In the genomic region with DNA sequence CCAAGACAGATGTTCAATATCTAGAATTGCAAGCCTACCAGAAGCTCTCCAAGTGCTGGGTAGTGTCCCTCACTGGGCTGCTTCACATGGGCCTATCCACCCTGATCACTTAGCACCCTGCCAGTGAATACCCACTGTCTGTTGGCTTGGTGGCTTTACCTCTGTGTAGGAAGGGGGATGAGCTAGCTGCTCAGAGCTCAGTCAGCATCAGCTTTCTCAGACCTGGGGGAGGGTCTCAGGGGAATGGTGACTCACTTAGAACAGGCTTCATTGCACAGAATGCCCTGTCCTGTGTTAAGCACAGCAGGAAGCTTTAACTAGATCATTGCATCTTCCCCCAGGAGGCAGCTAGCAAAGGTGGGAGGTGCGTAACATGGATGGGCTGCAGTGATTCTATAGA, we compare ENCODE assay signal across 11 cellular contexts.
DNase-seq lines count a peak whose midpoint lies in the region; ATAC-seq, FAIRE-seq and TF ChIP-seq lines count a peak whose summit lies in the region.
"Had no signal": no experiment of that assay in that cellular context is flagged by ENCODE, and none has a peak within 500 bp of the region (broad histone marks: within the 10 kb centered on the region; RNA-seq: fewer than 3 reads in every experiment).

No MANE protein-coding gene starts in this region.

- no peaks in the 10 kb centered on the region for H3K27me3 ChIP-seq in Karpas-422 (ENCODE audit: low read length)

- ATAC-seq in A549, result no peak
- peak; percentile 43 for ATAC-seq in GM21786 (IDR thresholded peaks at IDR 0.05; ENCODE audit: unreplicated experiment)

- TF ChIP-seq CTCF in A549 (IDR thresholded peaks at IDR 0.05), result no peak
- TF ChIP-seq CTCF in fibroblast of the aortic adventitia (IDR thresholded peaks at IDR 0.05; ENCODE audit: insufficient read depth, low read length), result no peak

- H3K27ac ChIP-seq in A549 (peak overlapping the region; percentile 70 to 74), Karpas-422 (ENCODE audit: low read length) (peak overlapping the region; percentile 75)

- H3K4me1 ChIP-seq in A549 (peaks cover 61% of the 10 kb centered on the region), Karpas-422 (ENCODE audit: low read length) (peaks cover 90% of the 10 kb centered on the region)

- H3K9me3 ChIP-seq in A549 (no peaks in the 10 kb centered on the region), Karpas-422 (ENCODE audit: low read length) (no peaks in the 10 kb centered on the region)

- POLR2A ChIA-PET in A549 (lab: Yijun Ruan, JAX), result no interaction called here

- no peak for TF ChIP-seq RAD21 in A549 (conservative IDR thresholded peaks at IDR 0.05 in 1 of 2, IDR thresholded peaks at IDR 0.05 in 1 of 2)

- DNase-seq in A549 (ENCODE audit: low read depth in 1 of 2, low spot score in 1 of 2) (no peak), Karpas-422 (peak; percentile 95), fibroblast of the aortic adventitia (ENCODE audit: low read depth) (peak; percentile 34), NCI-H510A (lab: John Stamatoyannopoulos, UW) (no peak), AG08396 (ENCODE audit: low spot score) (no peak), T1000 (lab: John Stamatoyannopoulos, UW) (no peak)
- no peak for DNase-seq in activated CD4-positive, CD25-positive, alpha-beta regulatory T cell (lab: John Stamatoyannopoulos, UW)
- DNase-seq: amniotic stem cell, NCI-H2029 had no signal

- peak overlapping the region; percentile 9; the same call in 1 of the 3 replicates for H3K4me2 ChIP-seq in A549
- H3K4me2 ChIP-seq in Karpas-422 (ENCODE audit: low read depth, low read length, poor library complexity, severe bottlenecking), result peak overlapping the region; percentile 50

- H3K4me3 ChIP-seq in A549, result no peak overlapping the region
- peak overlapping the region; percentile 10 for H3K4me3 ChIP-seq in Karpas-422 (ENCODE audit: low read length)
- H3K4me3 ChIP-seq in fibroblast of the aortic adventitia (ENCODE audit: low read depth, low read length), result no peak overlapping the region

- H4K20me1 ChIP-seq in Karpas-422 (ENCODE audit: insufficient read depth, low read depth, low read length), result no peaks in the 10 kb centered on the region

- H3K9ac ChIP-seq in Karpas-422 (ENCODE audit: low read length), result peak overlapping the region; percentile 28

- no peaks in the 10 kb centered on the region for H3K36me3 ChIP-seq in Karpas-422 (ENCODE audit: insufficient read depth, low read length)

- no peaks in the 10 kb centered on the region for H3K9me2 ChIP-seq in Karpas-422 (replicated peaks; ENCODE audit: insufficient read depth, low read length)

- no peak for TF ChIP-seq POLR2A in A549 (IDR thresholded peaks at IDR 0.05; ENCODE audit: low read length)

- TF ChIP-seq EP300 in A549 (IDR thresholded peaks at IDR 0.05), result no peak

- H2AFZ ChIP-seq in Karpas-422 (ENCODE audit: low read length), result no peak overlapping the region; the same call in 1 of the 2 replicates

- CTCF ChIA-PET in A549 (lab: Yijun Ruan, JAX), result interaction anchor here (0.7 to 1.9 kb wide), 2 partner anchors 28 to 124 kb away, joined by 3 to 4 read pairs; no protein-coding TSS in a partner anchor

- 100% methylated on average over 1 of the region's 1 CpG for WGBS in A549 (ENCODE audit: missing lambda C conversion rate)

- no peak for FAIRE-seq in A549 (lab: Jason Lieb, UNC)
- FAIRE-seq: endothelial cell of umbilical vein had no signal

- H3K79me2 ChIP-seq in Karpas-422 (ENCODE audit: low read length), result no peaks in the 10 kb centered on the region

TF ChIP-seq in A549, 52 proteins besides CTCF, POLR2A, EP300 and RAD21:
- TF ChIP-seq SREBF2 (IDR thresholded peaks at IDR 0.05) (no peak), JUNB (IDR thresholded peaks at IDR 0.05) (no peak), CBX8 (IDR thresholded peaks at IDR 0.05) (no peak), ESRRA (IDR thresholded peaks at IDR 0.05; ENCODE audit: borderline replicate concordance, low read length) (no peak), KDM5A (IDR thresholded peaks at IDR 0.05) (no peak), ZFP36 (IDR thresholded peaks at IDR 0.05; ENCODE audit: borderline replicate concordance, partially characterized antibody) (no peak), PHF8 (IDR thresholded peaks at IDR 0.05; ENCODE audit: borderline replicate concordance, low read depth) (no peak), POLR2AphosphoS2 (conservative IDR thresholded peaks at IDR 0.05; ENCODE audit: low read length) (no peak), ZNF302 (CRISPR knock-in tag; IDR thresholded peaks at IDR 0.05) (no peak), EHF (CRISPR knock-in tag; IDR thresholded peaks at IDR 0.05) (no peak), EHMT2 (IDR thresholded peaks at IDR 0.05; ENCODE audit: low read depth) (no peak), NPAS2 (CRISPR knock-in tag; IDR thresholded peaks at IDR 0.05; ENCODE audit: borderline replicate concordance) (no peak), HEYL (CRISPR knock-in tag; IDR thresholded peaks at IDR 0.05) (no peak), HOXB13 (CRISPR knock-in tag; IDR thresholded peaks at IDR 0.05; ENCODE audit: low read depth) (no peak), TFCP2L1 (CRISPR knock-in tag; IDR thresholded peaks at IDR 0.05) (no peak), FOSL2 (IDR thresholded peaks at IDR 0.05) (no peak), FOSL2 (CRISPR knock-in tag; IDR thresholded peaks at IDR 0.05) (no peak), ZC3H11A (IDR thresholded peaks at IDR 0.05) (no peak)
- TF ChIP-seq, protein P1, sequence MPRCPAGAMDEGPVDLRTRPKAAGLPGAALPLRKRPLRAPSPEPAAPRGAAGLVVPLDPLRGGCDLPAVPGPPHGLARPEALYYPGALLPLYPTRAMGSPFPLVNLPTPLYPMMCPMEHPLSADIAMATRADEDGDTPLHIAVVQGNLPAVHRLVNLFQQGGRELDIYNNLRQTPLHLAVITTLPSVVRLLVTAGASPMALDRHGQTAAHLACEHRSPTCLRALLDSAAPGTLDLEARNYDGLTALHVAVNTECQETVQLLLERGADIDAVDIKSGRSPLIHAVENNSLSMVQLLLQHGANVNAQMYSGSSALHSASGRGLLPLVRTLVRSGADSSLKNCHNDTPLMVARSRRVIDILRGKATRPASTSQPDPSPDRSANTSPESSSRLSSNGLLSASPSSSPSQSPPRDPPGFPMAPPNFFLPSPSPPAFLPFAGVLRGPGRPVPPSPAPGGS (IDR thresholded peaks at IDR 0.05), result no peak
- TF ChIP-seq, protein P2, sequence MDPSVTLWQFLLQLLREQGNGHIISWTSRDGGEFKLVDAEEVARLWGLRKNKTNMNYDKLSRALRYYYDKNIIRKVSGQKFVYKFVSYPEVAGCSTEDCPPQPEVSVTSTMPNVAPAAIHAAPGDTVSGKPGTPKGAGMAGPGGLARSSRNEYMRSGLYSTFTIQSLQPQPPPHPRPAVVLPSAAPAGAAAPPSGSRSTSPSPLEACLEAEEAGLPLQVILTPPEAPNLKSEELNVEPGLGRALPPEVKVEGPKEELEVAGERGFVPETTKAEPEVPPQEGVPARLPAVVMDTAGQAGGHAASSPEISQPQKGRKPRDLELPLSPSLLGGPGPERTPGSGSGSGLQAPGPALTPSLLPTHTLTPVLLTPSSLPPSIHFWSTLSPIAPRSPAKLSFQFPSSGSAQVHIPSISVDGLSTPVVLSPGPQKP (IDR thresholded peaks at IDR 0.05; ENCODE audit: low read depth, low read length), result no peak
TF ChIP-seq in A549: peak in this region for 0.

Comparison
In these comparisons a context has a peak if more than half of its experiments do, and no peak if none do; other contexts are left out.
1. DNase-seq: peak in Karpas-422 (single experiment) and fibroblast of the aortic adventitia (single experiment); none in A549 (0 of 2), NCI-H510A (single experiment), AG08396 (single experiment), T1000 (single experiment) and activated CD4-positive, CD25-positive, alpha-beta regulatory T cell (0 of 4).